ENCODE assay signal across 9 cellular contexts in the genomic region with DNA sequence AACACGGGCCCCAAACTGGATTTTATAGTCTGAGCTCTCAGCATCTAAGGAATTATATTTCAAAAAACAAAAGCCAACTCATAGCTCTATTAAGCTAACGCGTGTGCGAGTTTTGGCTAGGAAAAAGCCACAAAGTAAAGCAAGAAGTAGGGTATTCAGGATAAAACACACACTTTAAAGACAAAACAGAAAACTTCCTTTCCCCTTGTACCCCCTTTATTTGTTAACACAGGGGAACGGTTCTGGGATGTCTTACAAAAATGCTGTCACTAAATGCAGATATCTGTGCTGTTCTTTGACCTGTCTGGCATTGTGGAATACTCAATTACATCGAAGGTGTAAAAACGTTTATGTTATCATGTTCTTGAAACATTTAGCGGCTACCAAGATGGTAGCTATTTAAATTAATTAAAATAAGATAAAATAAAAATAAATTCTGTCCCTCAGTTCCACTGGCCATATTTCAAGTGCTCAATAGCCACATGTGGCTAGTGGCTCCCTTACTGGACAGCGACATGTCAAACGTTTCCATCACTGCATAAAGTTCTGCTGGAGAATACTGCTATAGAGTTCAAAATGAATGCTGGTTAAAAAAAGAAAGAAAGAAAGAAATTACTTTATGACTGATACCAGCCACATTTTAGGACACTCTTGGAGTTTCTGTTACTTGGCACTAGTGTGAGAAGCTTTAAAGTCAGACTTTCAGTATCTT. TPM values are rescaled to one million over a fixed set of nuclear protein-coding genes. Genes with fewer than 3 reads are reported as not detected.
DNase-seq lines count a peak whose midpoint lies in the region; ATAC-seq and TF ChIP-seq lines count a peak whose summit lies in the region.
"Had no signal": no experiment of that assay in that cellular context is flagged by ENCODE, and none has a peak within 500 bp of the region (broad histone marks: within the 10 kb centered on the region; RNA-seq: fewer than 3 reads in every experiment).

No MANE protein-coding gene starts in this region.

- no peak overlapping the region for H3K27ac Mint-ChIP-seq in effector memory CD8-positive, alpha-beta T cell
- H3K27ac Mint-ChIP-seq: activated T-helper 2 cell treated with anti-CD3 and anti-CD28 coated beads, Interferon-gamma antibody, Interleukin-2, Interleukin-4, amounts not matched to agents 10 μg/mL and 5 μg/mL and 100 μg/mL, durations not matched to agents 14 hours and 24 hours and 36 hours had no signal

- peak; percentile 27 for DNase-seq in G401 (ENCODE audit: low spot score)
- DNase-seq in Peyer's patch: no peak
- no peak for DNase-seq in fibroblast of villous mesenchyme (ENCODE audit: low read depth)
- no peak for DNase-seq in psoas muscle
- no peak for DNase-seq in hippocampal formation (lab: John Stamatoyannopoulos, UW)
- DNase-seq in T1000 (lab: John Stamatoyannopoulos, UW): no peak
- no peak for DNase-seq in effector memory CD8-positive, alpha-beta T cell
- DNase-seq in NCI-H1105 treated with DMSO at 0.1 percent for 48 hours (lab: John Stamatoyannopoulos, UW): no peak

- H3K9me3 Mint-ChIP-seq in effector memory CD8-positive, alpha-beta T cell: peaks cover 0 to 4% of the 10 kb centered on the region in 2 donors
- H3K9me3 Mint-ChIP-seq: activated T-helper 2 cell treated with anti-CD3 and anti-CD28 coated beads, Interferon-gamma antibody, Interleukin-2, Interleukin-4, amounts not matched to agents 10 μg/mL and 5 μg/mL and 100 μg/mL, durations not matched to agents 14 hours and 24 hours and 36 hours had no signal

- H3K4me3 ChIP-seq in Peyer's patch (peak overlapping the region; percentile 46 to 60 (median 50)), fibroblast of villous mesenchyme (ENCODE audit: low read depth, low read length) (peak overlapping the region; percentile 53), psoas muscle (peak overlapping the region; percentile 76)

- H3K27ac ChIP-seq in Peyer's patch (peak overlapping the region; percentile 76 to 89 (median 79)), psoas muscle (peak overlapping the region; percentile 88)

- H3K4me1 Mint-ChIP-seq in effector memory CD8-positive, alpha-beta T cell (ENCODE audit: low read depth in 2 of 2): no peaks in the 10 kb centered on the region

- H3K36me3 ChIP-seq in Peyer's patch: no peaks in the 10 kb centered on the region
- no peaks in the 10 kb centered on the region for H3K36me3 ChIP-seq in psoas muscle (ENCODE audit: insufficient read depth in 1 of 2, low read depth in 1 of 2)

- H3K27me3 ChIP-seq in Peyer's patch (no peaks in the 10 kb centered on the region), psoas muscle (ENCODE audit: insufficient read depth in 3 of 3, low read length in 2 of 3) (no peaks in the 10 kb centered on the region)

- peak overlapping the region in 1 of 2 donors; percentile 42 for H3K4me3 Mint-ChIP-seq in effector memory CD8-positive, alpha-beta T cell

- in situ Hi-C loops in G401 (cut with HindIII; ENCODE audit: low sequenced_read_pairs): no loop called here

- intact Hi-C loops in psoas muscle (cut with DNase I): loop anchor here in 1 of 2 donors (10.0 kb wide), 1 partner anchor 555 kb away; no protein-coding TSS in a partner anchor

- H3K36me3 Mint-ChIP-seq in effector memory CD8-positive, alpha-beta T cell (ENCODE audit: insufficient read depth): no peaks in the 10 kb centered on the region

- TF ChIP-seq POLR2A in Peyer's patch (IDR thresholded peaks at IDR 0.05): no peak

- H3K27me3 Mint-ChIP-seq in effector memory CD8-positive, alpha-beta T cell: peaks cover 0 to 16% of the 10 kb centered on the region in 2 donors

- WGBS in psoas muscle, 3 donors: 8 to 25% (median 10%) methylated on average over 10 of the region's 10 CpGs

- H3K4me1 ChIP-seq in Peyer's patch (no peaks in the 10 kb centered on the region), psoas muscle (peaks cover 73% of the 10 kb centered on the region)

- ATAC-seq in psoas muscle: peak in 1 of 4 donors; percentile 35
- no peak for ATAC-seq in effector memory CD8-positive, alpha-beta T cell (replicated peaks)

- no peaks in the 10 kb centered on the region for H3K9me3 ChIP-seq in Peyer's patch
- no peaks in the 10 kb centered on the region for H3K9me3 ChIP-seq in psoas muscle

- TF ChIP-seq CTCF in Peyer's patch (IDR thresholded peaks at IDR 0.05): no peak
- no peak for TF ChIP-seq CTCF in fibroblast of villous mesenchyme (IDR thresholded peaks at IDR 0.05; ENCODE audit: insufficient read depth, low read depth, low read length)
- TF ChIP-seq CTCF in psoas muscle (IDR thresholded peaks at IDR 0.05): no peak

RNA-seq across cellular contexts. Expression of a gene that starts 7.2 kb away (rescaled TPM):
- 0.43 TPM in 1 of 2 replicates, not detected in the other for total RNA-seq in G401 (2014; rRNA removed; shearing (Covaris generic))
- total RNA-seq in Peyer's patch (100 to 1,000 TPM in 1 of 4 donors, 10 to 100 TPM in 2, 1 to 10 TPM in 1; 5.4 to 137 (median 14.4) TPM), fibroblast of villous mesenchyme (8.1 and 16.0 TPM in 2 replicates), psoas muscle (100 to 1,000 TPM; 148 to 530 (median 257) TPM)
- polyA plus RNA-seq in psoas muscle: 10 to 100 TPM in 2 of 3 donors, 1 to 10 TPM in 1; 9.3 to 96.4 (median 32.0) TPM
